Comparison of ENCODE assay signal across 1 cellular context in genomic region chr5:173662896-173663809, GRCh38.
TF ChIP-seq lines count a peak whose summit lies in the region.

No MANE protein-coding gene starts in this region.

TF ChIP-seq in K562, 482 proteins besides CTCF, POLR2A, EP300 and RAD21 (continues in another document):
- TF ChIP-seq ESRRB (CRISPR knock-in tag; IDR thresholded peaks at IDR 0.05; ENCODE audit: borderline replicate concordance) = no peak
- no peak for TF ChIP-seq ZNF583 (CRISPR knock-in tag; IDR thresholded peaks at IDR 0.05)
- TF ChIP-seq CBX1 (IDR thresholded peaks at IDR 0.05; ENCODE audit: low read depth) = peak; percentile 92; the same call in 1 of the 2 replicates
- no peak for TF ChIP-seq ZNF165 (CRISPR knock-in tag; IDR thresholded peaks at IDR 0.05; ENCODE audit: borderline replicate concordance)
- TF ChIP-seq ZMIZ1 (IDR thresholded peaks at IDR 0.05; ENCODE audit: low read depth in 2 of 2, low read length in 2 of 2) = no peak
- TF ChIP-seq HNRNPH1 (optimal IDR thresholded peaks at IDR 0.05; ENCODE audit: low read depth, low read length) = no peak
- no peak for TF ChIP-seq SMAD1 (IDR thresholded peaks at IDR 0.05; ENCODE audit: low read depth, low read length, partially characterized antibody)
- no peak for TF ChIP-seq C11orf30 (IDR thresholded peaks at IDR 0.05; ENCODE audit: low read depth)
- TF ChIP-seq ZNF551 (CRISPR knock-in tag; IDR thresholded peaks at IDR 0.05) = no peak
- no peak for TF ChIP-seq ELF2 (CRISPR knock-in tag; IDR thresholded peaks at IDR 0.05)
- no peak for TF ChIP-seq TRIM24 (IDR thresholded peaks at IDR 0.05)
- TF ChIP-seq FOSL1 (tag; conservative IDR thresholded peaks at IDR 0.05) = no peak
- TF ChIP-seq BHLHE40 (IDR thresholded peaks at IDR 0.05; ENCODE audit: low read length) = no peak
- no peak for TF ChIP-seq FOXP4 (CRISPR knock-in tag; IDR thresholded peaks at IDR 0.05; ENCODE audit: borderline replicate concordance)
- TF ChIP-seq ESRRA (IDR thresholded peaks at IDR 0.05; ENCODE audit: borderline replicate concordance, low read depth) = peak; percentile 90
- no peak for TF ChIP-seq E2F6 (IDR thresholded peaks at IDR 0.05; ENCODE audit: borderline replicate concordance in 1 of 2, extremely low read depth in 1 of 2, insufficient read depth in 1 of 2, insufficient read length in 1 of 2, low read depth in 1 of 2, low read length in 1 of 2, poor library complexity in 1 of 2, severe bottlenecking in 1 of 2)
- TF ChIP-seq POLR2AphosphoS2 (IDR thresholded peaks at IDR 0.05; ENCODE audit: low read length) = no peak
- TF ChIP-seq KLF1 (tag; IDR thresholded peaks at IDR 0.05) = no peak
- TF ChIP-seq RNF219 (CRISPR knock-in tag; IDR thresholded peaks at IDR 0.05) = no peak
- no peak for TF ChIP-seq NFATC3 (IDR thresholded peaks at IDR 0.05)
- no peak for TF ChIP-seq RHOXF2B (CRISPR knock-in tag; conservative IDR thresholded peaks at IDR 0.05)
- no peak for TF ChIP-seq PTTG1 (tag; IDR thresholded peaks at IDR 0.05; ENCODE audit: low read depth)
- TF ChIP-seq FOXM1 (IDR thresholded peaks at IDR 0.05; ENCODE audit: low read depth) = no peak
- no peak for TF ChIP-seq FOXM1 (CRISPR knock-in tag; IDR thresholded peaks at IDR 0.05; ENCODE audit: low read depth)
- no peak for TF ChIP-seq CBFB (CRISPR knock-in tag; IDR thresholded peaks at IDR 0.05)
- TF ChIP-seq SAP30 (IDR thresholded peaks at IDR 0.05; ENCODE audit: borderline replicate concordance, insufficient read depth, low read depth, low read length, poor library complexity, severe bottlenecking) = no peak
- TF ChIP-seq TEAD1 (CRISPR knock-in tag; IDR thresholded peaks at IDR 0.05) = no peak
- TF ChIP-seq CEBPG (CRISPR knock-in tag; IDR thresholded peaks at IDR 0.05) = no peak
- no peak for TF ChIP-seq CEBPG (tag; conservative IDR thresholded peaks at IDR 0.05 in 1 of 2, IDR thresholded peaks at IDR 0.05 in 1 of 2)
- no peak for TF ChIP-seq BDP1 (IDR thresholded peaks at IDR 0.05; ENCODE audit: insufficient read depth, insufficient read length)
- peak; percentile 93 for TF ChIP-seq BCOR (IDR thresholded peaks at IDR 0.05)
- no peak for TF ChIP-seq NFE2L1 (tag; IDR thresholded peaks at IDR 0.05; ENCODE audit: borderline replicate concordance, low read depth)
- no peak for TF ChIP-seq DMBX1 (CRISPR knock-in tag; IDR thresholded peaks at IDR 0.05; ENCODE audit: borderline replicate concordance)
- no peak for TF ChIP-seq ZNF76 (CRISPR knock-in tag; IDR thresholded peaks at IDR 0.05; ENCODE audit: borderline replicate concordance)
- TF ChIP-seq SMARCA5 (IDR thresholded peaks at IDR 0.05) = peak; percentile 87; the same call in 1 of the 2 replicates
- no peak for TF ChIP-seq PRPF4 (IDR thresholded peaks at IDR 0.05; ENCODE audit: insufficient read depth, low read depth, low read length, poor library complexity, severe bottlenecking)
- no peak for TF ChIP-seq ZNF318 (IDR thresholded peaks at IDR 0.05; ENCODE audit: borderline replicate concordance in 1 of 2, low read depth in 1 of 2)
- TF ChIP-seq RCOR1 (IDR thresholded peaks at IDR 0.05; ENCODE audit: borderline replicate concordance in 1 of 2, low read depth in 2 of 2, low read length in 2 of 2) = peak in 1 of 2 experiments; percentile 84; a peak in 2 of 4 replicates
- no peak for TF ChIP-seq ZFPM2 (CRISPR knock-in tag; IDR thresholded peaks at IDR 0.05)
- peak; percentile 39 to 79 for TF ChIP-seq KDM1A (IDR thresholded peaks at IDR 0.05)
- no peak for TF ChIP-seq STAT6 (CRISPR knock-in tag; IDR thresholded peaks at IDR 0.05)
- TF ChIP-seq KDM2B (CRISPR knock-in tag; IDR thresholded peaks at IDR 0.05) = no peak
- no peak for TF ChIP-seq MCM7 (IDR thresholded peaks at IDR 0.05)
